Comparison of ENCODE assay signal across 16 cellular contexts in the genomic region with DNA sequence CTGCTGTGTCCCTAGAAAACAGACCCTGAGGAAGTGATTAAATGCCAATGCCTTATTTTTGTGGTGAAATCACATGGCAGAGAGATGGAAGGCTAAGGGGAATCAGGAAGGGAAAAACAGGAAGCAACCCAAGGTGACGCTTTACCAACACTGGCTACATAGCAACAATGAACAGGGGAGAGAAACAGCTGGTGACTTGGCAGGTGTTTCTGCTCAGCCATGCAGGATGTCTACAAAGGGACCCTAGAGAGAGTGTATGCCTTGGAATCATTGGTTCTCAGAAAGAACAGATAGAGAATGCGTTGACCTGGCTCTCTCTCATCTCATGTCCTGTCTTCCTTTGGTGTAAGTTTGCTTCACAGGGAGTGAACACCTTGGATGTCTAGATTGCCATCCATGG.
"Had no signal": no experiment of that assay in that cellular context is flagged by ENCODE, and none has a peak within 500 bp of the region (broad histone marks: within the 10 kb centered on the region; RNA-seq: fewer than 3 reads in every experiment).

No MANE protein-coding gene starts in this region.

- H3K36me3 Mint-ChIP-seq: activated CD4-positive, alpha-beta memory T cell treated with anti-CD3 and anti-CD28 coated beads for 36 hours; activated naive CD8-positive, alpha-beta T cell treated with anti-CD3 and anti-CD28 coated beads for 36 hours; memory B cell; natural killer cell; stimulated activated naive B cell treated with anti-CD40 and anti-IgM and Interleukin-4, amounts not matched to agents 10 μg/mL and 1 μg/mL and 100 μg/mL, for 72 hours had no signal

- H3K4me1 ChIP-seq: heart right ventricle, left ventricle myocardium inferior, prostate gland had no signal

- DNase-seq: activated CD4-positive, alpha-beta memory T cell treated with anti-CD3 and anti-CD28 coated beads for 36 hours; activated gamma-delta T cell; activated naive CD8-positive, alpha-beta T cell treated with anti-CD3 and anti-CD28 coated beads for 36 hours; activated T-cell treated with anti-CD3 and anti-CD28 coated beads, Interleukin-2, amount 50 U/mL, for 4 hours; anterior cingulate cortex; heart right ventricle; left ventricle myocardium inferior; natural killer cell; nucleus accumbens; stimulated activated CD4-positive, alpha-beta T cell treated with anti-CD3 and anti-CD28 coated beads, Interleukin-2, amount 100 ng/mL, for 24 hours; stimulated activated naive B cell treated with anti-CD40 and anti-IgM and Interleukin-4, amounts not matched to agents 10 μg/mL and 1 μg/mL and 100 μg/mL, for 72 hours; T1000; trophoblast cell had no signal

- ATAC-seq: activated T-cell treated with anti-CD3 and anti-CD28 coated beads, Interleukin-2, amount 50 U/mL, for 4 hours; heart right ventricle; natural killer cell; sciatic nerve; stimulated activated naive B cell treated with anti-CD40 and anti-IgM and Interleukin-4, amounts not matched to agents 10 μg/mL and 1 μg/mL and 100 μg/mL, for 72 hours had no signal

- H3K9me3 Mint-ChIP-seq: activated naive CD8-positive, alpha-beta T cell treated with anti-CD3 and anti-CD28 coated beads for 36 hours had no signal

- H3K27me3 Mint-ChIP-seq: activated CD4-positive, alpha-beta memory T cell treated with anti-CD3 and anti-CD28 coated beads for 36 hours; activated naive CD8-positive, alpha-beta T cell treated with anti-CD3 and anti-CD28 coated beads for 36 hours; memory B cell; stimulated activated naive B cell treated with anti-CD40 and anti-IgM and Interleukin-4, amounts not matched to agents 10 μg/mL and 1 μg/mL and 100 μg/mL, for 72 hours had no signal

- H3K4me3 Mint-ChIP-seq: activated CD4-positive, alpha-beta memory T cell treated with anti-CD3 and anti-CD28 coated beads for 36 hours; activated naive CD8-positive, alpha-beta T cell treated with anti-CD3 and anti-CD28 coated beads for 36 hours; activated T-cell treated with anti-CD3 and anti-CD28 coated beads, Interleukin-2, amount 50 U/mL, for 4 hours; memory B cell; natural killer cell; stimulated activated naive B cell treated with anti-CD40 and anti-IgM and Interleukin-4, amounts not matched to agents 10 μg/mL and 1 μg/mL and 100 μg/mL, for 72 hours had no signal

- H3K4me3 ChIP-seq: heart right ventricle, left ventricle myocardium inferior, prostate gland had no signal

- H3K27ac ChIP-seq: heart right ventricle, left ventricle myocardium inferior, prostate gland had no signal

- H3K27ac Mint-ChIP-seq: activated CD4-positive, alpha-beta memory T cell treated with anti-CD3 and anti-CD28 coated beads for 36 hours; activated naive CD8-positive, alpha-beta T cell treated with anti-CD3 and anti-CD28 coated beads for 36 hours; memory B cell; natural killer cell; stimulated activated naive B cell treated with anti-CD40 and anti-IgM and Interleukin-4, amounts not matched to agents 10 μg/mL and 1 μg/mL and 100 μg/mL, for 72 hours had no signal

- H3K9me3 ChIP-seq: heart right ventricle, left ventricle myocardium inferior, prostate gland had no signal

- H3K36me3 ChIP-seq: heart right ventricle, left ventricle myocardium inferior, prostate gland had no signal

- H3K4me1 Mint-ChIP-seq: activated naive CD8-positive, alpha-beta T cell treated with anti-CD3 and anti-CD28 coated beads for 36 hours; memory B cell; natural killer cell; stimulated activated naive B cell treated with anti-CD40 and anti-IgM and Interleukin-4, amounts not matched to agents 10 μg/mL and 1 μg/mL and 100 μg/mL, for 72 hours had no signal
